8 cellular contexts compared by ENCODE assay signal in genomic region chr1:161399257-161399998, GRCh38. TPM values are rescaled to one million over a fixed set of nuclear protein-coding genes. Genes with fewer than 3 reads are reported as not detected.
DNase-seq lines count a peak whose midpoint lies in the region; ATAC-seq, FAIRE-seq and TF ChIP-seq lines count a peak whose summit lies in the region.

No MANE protein-coding gene starts in this region.

- peak overlapping the region; percentile 77 for H3K4me3 Mint-ChIP-seq in Caco-2 (ENCODE audit: unreplicated experiment)
- peak overlapping the region; percentile 92 for H3K4me3 Mint-ChIP-seq in activated CD8-positive, alpha-beta memory T cell treated with anti-CD3 and anti-CD28 coated beads, Interleukin-2, amount 10 ng/mL, durations not matched to agents 7 days and 5 days

- H2BK5ac ChIP-seq in H1 (ENCODE audit: low read depth, low read length), result peak overlapping the region; percentile 73
- H2BK5ac ChIP-seq in mesendoderm (ENCODE audit: low read length), result no peak overlapping the region

- H4K20me1 ChIP-seq in H1 (replicated peaks in 1 of 2; ENCODE audit: control insufficient read depth in 1 of 2, insufficient read depth in 2 of 2, low read length in 2 of 2), result no peaks in the 10 kb centered on the region

- no peaks in the 10 kb centered on the region for H3K27me3 Mint-ChIP-seq in Caco-2 (ENCODE audit: insufficient read depth, unreplicated experiment)
- no peaks in the 10 kb centered on the region for H3K27me3 Mint-ChIP-seq in activated CD8-positive, alpha-beta memory T cell treated with anti-CD3 and anti-CD28 coated beads, Interleukin-2, amount 10 ng/mL, durations not matched to agents 7 days and 5 days

- BruUV-seq in Caco-2 (replicated peaks; lab: Mats Ljungman, UMichigan), result no TSS peak

- TF ChIP-seq POLR2A in H1 (IDR thresholded peaks at IDR 0.05; ENCODE audit: control extremely low read depth in 1 of 2, low read depth in 2 of 2, low read length in 2 of 2), result peak; percentile 67 to 74; a peak in 2 of 3 replicates

- peak; percentile 71 for ATAC-seq in GM21360 (IDR thresholded peaks at IDR 0.05; ENCODE audit: unreplicated experiment)
- peak; percentile 84 for ATAC-seq in activated CD8-positive, alpha-beta memory T cell treated with anti-CD3 and anti-CD28 coated beads, Interleukin-2, amount 10 ng/mL, durations not matched to agents 7 days and 5 days

- FAIRE-seq in H1 (lab: Jason Lieb, UNC), result peak; percentile 57

- peak overlapping the region; percentile 77 for H4K91ac ChIP-seq in H1 (replicated peaks; ENCODE audit: insufficient read length, low read length)

- WGBS in H1 (ENCODE audit: extremely low coverage in 1 of 2, insufficient coverage in 1 of 2, insufficient read length in 1 of 2, insufficient replicate concordance in 2 of 2, low coverage in 1 of 2, low lambda C conversion rate in 2 of 2, missing lambda C conversion rate in 1 of 2), 2 experiments, result 2% methylated on average over 53 of the region's 53 CpGs; no CpG with 5 or more reads in 1 of the 2 experiments
- no CpG with 5 or more reads among the region's 53 CpGs for WGBS in mesendoderm (ENCODE audit: extremely low coverage, insufficient coverage, low lambda C conversion rate)

- H2AFZ ChIP-seq in H1 (ENCODE audit: low read length), result peak overlapping the region; percentile 88

- DNase-seq in Caco-2 (peak; percentile 89 to 91), HT1080 (ENCODE audit: low read depth) (peak; percentile 95), NOMO-1 treated with DMSO at 0.1 percent for 48 hours (lab: John Stamatoyannopoulos, UW; ENCODE audit: unreplicated experiment) (peak; percentile 89), H1 (ENCODE audit: low read depth in 1 of 2, low spot score in 2 of 2) (peak; percentile 78 to 92), mesendoderm (peak; percentile 98)
- peak; percentile 95 for DNase-seq in activated CD8-positive, alpha-beta memory T cell treated with anti-CD3 and anti-CD28 coated beads, Interleukin-2, amount 10 ng/mL, durations not matched to agents 7 days and 5 days
- peak; percentile 84 for DNase-seq in stimulated activated CD8-positive, alpha-beta memory T cell treated with anti-CD3 and anti-CD28 coated beads, Interleukin-12 subunit alpha, Interleukin-12 subunit beta, amount 100 ng/mL, for 4 hours (ENCODE audit: low read depth)

- intact Hi-C loops in Caco-2 (cut with micrococcal nuclease; ENCODE audit: unreplicated experiment), result loop anchor here (1.0 to 10.0 kb wide), 2 partner anchors 9 to 45 kb away; no protein-coding TSS in a partner anchor

- peak overlapping the region; percentile 87 for H3K27ac Mint-ChIP-seq in Caco-2 (ENCODE audit: unreplicated experiment)
- peak overlapping the region; percentile 100 for H3K27ac Mint-ChIP-seq in activated CD8-positive, alpha-beta memory T cell treated with anti-CD3 and anti-CD28 coated beads, Interleukin-2, amount 10 ng/mL, durations not matched to agents 7 days and 5 days

- peak overlapping the region; percentile 91 for H3K56ac ChIP-seq in H1 (replicated peaks; ENCODE audit: insufficient read length, low read depth, low read length)
- peak overlapping the region; percentile 94 for H3K56ac ChIP-seq in mesendoderm (ENCODE audit: low read length)

- H3K4me3 ChIP-seq in Caco-2 (ENCODE audit: low read depth, low read length) (peak overlapping the region; percentile 63), H1 (ENCODE audit: extremely low read depth in 1 of 4, insufficient read depth in 2 of 4, low read depth in 3 of 4, low read length in 4 of 4) (peak overlapping the region; percentile 76 to 97 (median 90)), mesendoderm (ENCODE audit: low read length) (peak overlapping the region; percentile 76)

- H3K79me1 ChIP-seq in H1 (ENCODE audit: low read depth, low read length), result no peaks in the 10 kb centered on the region
- no peaks in the 10 kb centered on the region for H3K79me1 ChIP-seq in mesendoderm (ENCODE audit: low read length)

- H3K18ac ChIP-seq in H1 (ENCODE audit: extremely low read depth, low read length) (peak overlapping the region; percentile 72), mesendoderm (ENCODE audit: low read length) (peak overlapping the region; percentile 84)

- no peak for TF ChIP-seq EP300 in H1 (IDR thresholded peaks at IDR 0.05; ENCODE audit: borderline replicate concordance in 1 of 2, low read depth in 2 of 2, low read length in 2 of 2)

- POLR2A ChIA-PET in Caco-2 (lab: Charles Lee), result no interaction called here
- POLR2A ChIA-PET in H1 (lab: Charles Lee; ENCODE audit: partially characterized antibody), result interaction anchor here (1.0 kb wide), 1 partner anchor 22 kb away, joined by 3 read pairs; no protein-coding TSS in a partner anchor

- H3K9ac ChIP-seq in H1 (replicated peaks in 1 of 4; ENCODE audit: extremely low read depth in 1 of 4, low read depth in 3 of 4, low read length in 3 of 4) (peak overlapping the region; percentile 55 to 82 (median 71)), mesendoderm (ENCODE audit: low read length) (peak overlapping the region; percentile 90)

- H3K9me3 Mint-ChIP-seq in Caco-2 (ENCODE audit: unreplicated experiment), result no peaks in the 10 kb centered on the region
- no peaks in the 10 kb centered on the region for H3K9me3 Mint-ChIP-seq in activated CD8-positive, alpha-beta memory T cell treated with anti-CD3 and anti-CD28 coated beads, Interleukin-2, amount 10 ng/mL, durations not matched to agents 7 days and 5 days (ENCODE audit: low read depth)

- H2BK15ac ChIP-seq in H1 (ENCODE audit: low read length) (no peak overlapping the region), mesendoderm (replicated peaks; ENCODE audit: low read depth) (no peak overlapping the region)

- H3K4me1 Mint-ChIP-seq in Caco-2 (ENCODE audit: low read depth, unreplicated experiment), result peaks cover 23% of the 10 kb centered on the region
- peaks cover 37% of the 10 kb centered on the region for H3K4me1 Mint-ChIP-seq in activated CD8-positive, alpha-beta memory T cell treated with anti-CD3 and anti-CD28 coated beads, Interleukin-2, amount 10 ng/mL, durations not matched to agents 7 days and 5 days

- H2AK5ac ChIP-seq in H1 (ENCODE audit: low read depth, low read length), result no peak overlapping the region
- no peak overlapping the region for H2AK5ac ChIP-seq in mesendoderm (ENCODE audit: low read length)

- H3K9me3 ChIP-seq in Caco-2 (no peaks in the 10 kb centered on the region), H1 (ENCODE audit: insufficient read depth in 2 of 2, low read depth in 1 of 2, low read length in 1 of 2) (no peaks in the 10 kb centered on the region)

- H3K36me3 Mint-ChIP-seq in Caco-2 (ENCODE audit: insufficient read depth, unreplicated experiment), result peaks cover 12% of the 10 kb centered on the region
- H3K36me3 Mint-ChIP-seq in activated CD8-positive, alpha-beta memory T cell treated with anti-CD3 and anti-CD28 coated beads, Interleukin-2, amount 10 ng/mL, durations not matched to agents 7 days and 5 days, result peaks cover 7% of the 10 kb centered on the region

- H3K4me1 ChIP-seq in Caco-2 (peaks cover 11% of the 10 kb centered on the region), H1 (replicated peaks in 1 of 4; ENCODE audit: control insufficient read depth in 3 of 4, insufficient read depth in 4 of 4, low read length in 3 of 4) (peaks cover 0 to 2% (median under 1%) of the 10 kb centered on the region in 4 experiments; a peak in 3 of 7 replicates), mesendoderm (ENCODE audit: control insufficient read depth, low read depth, low read length) (peaks cover 2% of the 10 kb centered on the region)

- TF ChIP-seq CTCF in Caco-2 (IDR thresholded peaks at IDR 0.05; ENCODE audit: insufficient read depth in 1 of 2, low read depth in 1 of 2, low read length in 1 of 2, severe bottlenecking in 1 of 2, unreplicated experiment in 1 of 2) (peak; percentile 28 to 55), H1 (IDR thresholded peaks at IDR 0.05; ENCODE audit: control extremely low read depth in 1 of 3, insufficient read depth in 1 of 3, low read depth in 1 of 3, low read length in 3 of 3) (peak in 2 of 3 experiments; percentile 34 to 39; a peak in 3 of 4 replicates)

- H3K23me2 ChIP-seq in H1 (ENCODE audit: low read depth, low read length), result no peaks in the 10 kb centered on the region; the same call in 1 of the 2 replicates

- CTCF ChIA-PET in Caco-2 (lab: Charles Lee), result no interaction called here
- CTCF ChIA-PET in activated CD8-positive, alpha-beta memory T cell treated with anti-CD3 and anti-CD28 coated beads, Interleukin-2, amount 10 ng/mL, durations not matched to agents 7 days and 5 days (lab: Charles Lee), result interaction anchor here (0.7 to 1.7 kb wide), 9 partner anchors 9 to 174 kb away, joined by 3 to 16 read pairs (median 6); partner anchors contain the start of gene TOMM40L
- CTCF ChIA-PET in H1 (lab: Charles Lee; ENCODE audit: partially characterized antibody), result interaction anchor here (0.8 to 1.8 kb wide), 5 partner anchors 11 to 40 kb away, joined by 3 to 10 read pairs (median 4); no protein-coding TSS in a partner anchor

- H4K8ac ChIP-seq in H1 (ENCODE audit: extremely low read depth, insufficient read depth, low read length), result peak overlapping the region; percentile 95
- no peak overlapping the region for H4K8ac ChIP-seq in mesendoderm (ENCODE audit: low read depth, low read length)

- H3K4ac ChIP-seq in H1 (replicated peaks; ENCODE audit: insufficient read length, low read depth, low read length) (no peak overlapping the region), mesendoderm (ENCODE audit: low read depth, low read length) (peak overlapping the region; percentile 60)

- H2BK20ac ChIP-seq in H1 (ENCODE audit: low read length), result no peak overlapping the region

- H3K79me2 ChIP-seq in H1 (ENCODE audit: control insufficient read depth in 1 of 2, insufficient read depth in 2 of 2, low read length in 2 of 2) (no peaks in the 10 kb centered on the region), mesendoderm (ENCODE audit: control insufficient read depth, insufficient read depth, low read length) (no peaks in the 10 kb centered on the region)

- H3K27ac ChIP-seq in H1 (ENCODE audit: low read depth, low read length) (peak overlapping the region; percentile 65; the same call in 1 of the 2 replicates), mesendoderm (ENCODE audit: low read depth, low read length) (peak overlapping the region; percentile 84)

- no peak overlapping the region for H3K23ac ChIP-seq in H1 (ENCODE audit: insufficient read length)
- H3K23ac ChIP-seq in mesendoderm (ENCODE audit: low read length), result no peak overlapping the region

- H2BK12ac ChIP-seq in H1 (ENCODE audit: low read depth, low read length), result no peak overlapping the region; the same call in 1 of the 2 replicates

- H4K5ac ChIP-seq in H1 (ENCODE audit: insufficient read length, low read depth, low read length), result peak overlapping the region; percentile 1
- H4K5ac ChIP-seq in mesendoderm (ENCODE audit: low read length), result no peak overlapping the region

- no peaks in the 10 kb centered on the region for H3K27me3 ChIP-seq in Caco-2 (replicated peaks; ENCODE audit: control insufficient read depth, insufficient read depth, low read length)
- H3K27me3 ChIP-seq in H1 (replicated peaks in 1 of 4; ENCODE audit: control insufficient read depth in 3 of 4, extremely low read depth in 1 of 4, insufficient read depth in 3 of 4, low read length in 3 of 4), result no peaks in the 10 kb centered on the region
- H3K27me3 ChIP-seq in mesendoderm (ENCODE audit: insufficient read depth, low read length, poor library complexity), result no peaks in the 10 kb centered on the region

- no peak for TF ChIP-seq RAD21 in H1 (IDR thresholded peaks at IDR 0.05 in 1 of 2, conservative IDR thresholded peaks at IDR 0.05 in 1 of 2; ENCODE audit: low read depth in 2 of 2, low read length in 2 of 2)

- H3K4me2 ChIP-seq in H1 (ENCODE audit: insufficient read depth in 1 of 2, low read depth in 2 of 2, low read length in 2 of 2) (peak overlapping the region; percentile 66 to 75), mesendoderm (ENCODE audit: low read length) (peak overlapping the region; percentile 53)

- no peaks in the 10 kb centered on the region for H3K36me3 ChIP-seq in Caco-2 (ENCODE audit: control insufficient read depth, insufficient read depth, low read length)
- H3K36me3 ChIP-seq in H1 (ENCODE audit: control insufficient read depth in 2 of 4, insufficient read depth in 4 of 4, low read length in 3 of 4), result no peaks in the 10 kb centered on the region
- no peaks in the 10 kb centered on the region for H3K36me3 ChIP-seq in mesendoderm (ENCODE audit: control insufficient read depth, insufficient read depth, low read length)

- no peak overlapping the region for H3K14ac ChIP-seq in H1 (ENCODE audit: insufficient read length)

- H2BK120ac ChIP-seq in H1 (replicated peaks; ENCODE audit: low read depth, low read length) (no peak overlapping the region), mesendoderm (ENCODE audit: low read depth, low read length) (no peak overlapping the region)

RNA-seq across cellular contexts. Expression of gene CFAP126, which starts 31.8 kb away (rescaled TPM):
- not detected in 2 replicates for total RNA-seq in Caco-2 (2022)
- total RNA-seq in HT1080 (2014; rRNA removed; shearing (Covaris generic)), result not detected in 2 replicates
- polyA plus RNA-seq in HT1080 (2015; cell fraction: cytosol; rRNA removed), result not detected in 2 replicates
- not detected in 2 replicates for polyA plus RNA-seq in HT1080 (2015; cell fraction: nucleus; rRNA removed)
- not detected for total RNA-seq in activated CD8-positive, alpha-beta memory T cell treated with anti-CD3 and anti-CD28 coated beads, Interleukin-2, amount 10 ng/mL, durations not matched to agents 7 days and 5 days
- total RNA-seq in H1 (2021; fragmentation: NEBNext Ultra II Directional; extraction: Animal tissue kit (Norgen Biotek cat#: 25700)), result not detected in 2 replicates
- polyA plus RNA-seq in H1 (2011; rRNA removed), result not detected in 2 replicates
- polyA plus RNA-seq in H1 (2011; cell fraction: cytosol; rRNA removed), result not detected
- not detected for polyA plus RNA-seq in H1 (2011; cell fraction: nucleus; rRNA removed)
- 0.28 to 0.35 TPM in 2 of 4 replicates, not detected in the others for polyA plus RNA-seq in H1 (2012, experiment 1 of 2)
- not detected for polyA plus RNA-seq in H1 (2012, experiment 2 of 2)
- not detected for polyA plus RNA-seq in H1 (2013, experiment 1 of 2)
- not detected for polyA plus RNA-seq in H1 (2013, experiment 2 of 2)
- polyA minus RNA-seq in H1 (2011; rRNA and poly(A)+ RNA removed), result not detected in 2 replicates
- polyA minus RNA-seq in H1 (2011; cell fraction: cytosol; rRNA and poly(A)+ RNA removed), result not detected
- polyA minus RNA-seq in H1 (2011; cell fraction: nucleus; rRNA and poly(A)+ RNA removed), result not detected
- not detected for polyA plus RNA-seq in mesendoderm (2013, experiment 1 of 2)
- polyA plus RNA-seq in mesendoderm (2013, experiment 2 of 2), result not detected

Comparison
In these comparisons a context has a peak if more than half of its experiments do, and no peak if none do; other contexts are left out.
1. Peak in every context shown above with its lines: DNase-seq, ATAC-seq, H3K4me3 ChIP-seq and H3K27ac ChIP-seq.